ENCODE assay signal across 13 cellular contexts in genomic region chr11:83725718-83726117, GRCh38.
DNase-seq lines count a peak whose midpoint lies in the region; ATAC-seq and TF ChIP-seq lines count a peak whose summit lies in the region.
"Had no signal": no experiment of that assay in that cellular context is flagged by ENCODE, and none has a peak within 500 bp of the region (broad histone marks: within the 10 kb centered on the region; RNA-seq: fewer than 3 reads in every experiment).

No MANE protein-coding gene starts in this region.

- no peaks in the 10 kb centered on the region for H3K9me3 Mint-ChIP-seq in activated naive CD4-positive, alpha-beta T cell treated with anti-CD3 and anti-CD28 coated beads, Interleukin-2, amount 10 ng/mL, durations not matched to agents 7 days and 5 days
- H3K9me3 Mint-ChIP-seq: activated T-cell treated with anti-CD3 and anti-CD28 coated beads, Interleukin-2, amount 50 U/mL, for 24 hours had no signal

- CTCF ChIA-PET in activated naive CD4-positive, alpha-beta T cell treated with anti-CD3 and anti-CD28 coated beads, Interleukin-2, amount 10 ng/mL, durations not matched to agents 7 days and 5 days (lab: Charles Lee), result interaction anchor here (0.7 to 3.4 kb wide), 4 partner anchors 35 to 490 kb away, joined by 3 to 17 read pairs (median 4); no protein-coding TSS in a partner anchor

- H3K4me3 Mint-ChIP-seq in activated naive CD4-positive, alpha-beta T cell treated with anti-CD3 and anti-CD28 coated beads, Interleukin-2, amount 10 ng/mL, durations not matched to agents 7 days and 5 days, result no peak overlapping the region
- H3K4me3 Mint-ChIP-seq: activated T-cell treated with anti-CD3 and anti-CD28 coated beads, Interleukin-2, amount 50 U/mL, for 24 hours had no signal

- H3K4me1 ChIP-seq in thoracic aorta (ENCODE audit: control insufficient read depth in 1 of 2, low read depth in 2 of 2), result peaks cover 0 to 26% of the 10 kb centered on the region in 2 donors

- TF ChIP-seq CTCF in fibroblast of mammary gland (conservative IDR thresholded peaks at IDR 0.05; ENCODE audit: control insufficient read depth, insufficient read depth, low read depth, low read length), result no peak
- no peak for TF ChIP-seq CTCF in thoracic aorta (IDR thresholded peaks at IDR 0.05)

- DNase-seq in fibroblast of mammary gland (ENCODE audit: low read depth) (peak; percentile 6), thoracic aorta (ENCODE audit: low spot score) (no peak)
- DNase-seq in activated CD4-positive, alpha-beta T cell treated with anti-CD3 and anti-CD28 coated beads for 48 hours, result no peak
- DNase-seq in activated naive CD4-positive, alpha-beta T cell treated with anti-CD3 and anti-CD28 coated beads, Interleukin-2, amount 10 ng/mL, durations not matched to agents 7 days and 5 days, result no peak
- DNase-seq in activated CD8-positive, alpha-beta memory T cell treated with anti-CD3 and anti-CD28 coated beads for 24 hours, result no peak
- DNase-seq: activated T-cell treated with anti-CD3 and anti-CD28 coated beads, Interleukin-2, amount 50 U/mL, for 24 hours; Calu3; erythroblast; MM.1S; NCI-H774; SHP77 treated with DMSO at 0.1 percent for 48 hours had no signal

- no peaks in the 10 kb centered on the region for H3K27me3 ChIP-seq in thoracic aorta (replicated peaks; ENCODE audit: insufficient read depth)

- H3K36me3 Mint-ChIP-seq in activated naive CD4-positive, alpha-beta T cell treated with anti-CD3 and anti-CD28 coated beads, Interleukin-2, amount 10 ng/mL, durations not matched to agents 7 days and 5 days, result no peaks in the 10 kb centered on the region

- ATAC-seq in GM18870 (IDR thresholded peaks at IDR 0.05; ENCODE audit: unreplicated experiment), result peak; percentile 44
- ATAC-seq in HG03469 (IDR thresholded peaks at IDR 0.05; ENCODE audit: unreplicated experiment), result peak; percentile 80
- ATAC-seq in thoracic aorta (ENCODE audit: insufficient number of reproducible peaks, low FRiP score, low read depth), result no peak

- H3K36me3 ChIP-seq in thoracic aorta, result no peaks in the 10 kb centered on the region

- H3K4me3 ChIP-seq in fibroblast of mammary gland (ENCODE audit: control insufficient read depth, low read depth, low read length) (no peak overlapping the region), thoracic aorta (peak overlapping the region; percentile 53)

- H3K27me3 Mint-ChIP-seq in activated naive CD4-positive, alpha-beta T cell treated with anti-CD3 and anti-CD28 coated beads, Interleukin-2, amount 10 ng/mL, durations not matched to agents 7 days and 5 days, result peaks cover 14% of the 10 kb centered on the region

- no peaks in the 10 kb centered on the region for H3K4me1 Mint-ChIP-seq in activated naive CD4-positive, alpha-beta T cell treated with anti-CD3 and anti-CD28 coated beads, Interleukin-2, amount 10 ng/mL, durations not matched to agents 7 days and 5 days

- no peaks in the 10 kb centered on the region for H3K9me3 ChIP-seq in thoracic aorta

- H3K27ac ChIP-seq in thoracic aorta, result no peak overlapping the region

- no peak overlapping the region for H3K27ac Mint-ChIP-seq in activated naive CD4-positive, alpha-beta T cell treated with anti-CD3 and anti-CD28 coated beads, Interleukin-2, amount 10 ng/mL, durations not matched to agents 7 days and 5 days
- H3K27ac Mint-ChIP-seq: activated T-cell treated with anti-CD3 and anti-CD28 coated beads, Interleukin-2, amount 50 U/mL, for 24 hours had no signal
